In the genomic region with DNA sequence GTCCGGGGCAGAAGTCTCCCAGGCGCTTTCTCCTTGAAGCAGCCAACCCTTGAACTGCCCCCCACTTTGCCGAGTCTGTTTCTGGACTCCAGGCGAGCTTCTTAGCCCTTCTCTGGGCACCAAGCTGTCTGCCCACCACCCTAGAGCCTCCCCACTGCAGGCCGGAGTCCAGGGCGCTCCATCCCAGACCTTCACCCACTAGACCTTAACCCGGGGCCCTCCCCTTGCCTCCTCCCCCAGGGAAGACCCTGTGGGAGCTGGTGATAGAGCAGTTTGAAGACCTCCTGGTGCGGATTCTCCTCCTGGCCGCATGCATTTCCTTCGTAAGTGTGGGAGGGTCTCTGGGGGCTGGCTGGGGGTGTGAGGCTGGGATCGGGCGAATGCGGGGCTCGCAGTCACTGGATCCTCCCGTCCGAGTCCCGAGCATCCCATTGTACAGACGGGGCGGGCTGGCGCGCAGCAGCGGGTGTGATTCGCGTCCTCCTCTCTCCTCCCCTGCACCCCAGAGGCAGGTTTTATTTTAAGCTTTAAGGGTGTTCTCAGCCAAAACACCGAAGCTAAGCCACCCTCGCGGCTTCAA, we compare ENCODE assay signal across 9 cellular contexts. TPM values are rescaled to one million over a fixed set of nuclear protein-coding genes. Genes with fewer than 3 reads are reported as not detected.
A peak's percentile ranks its signal among the peaks of the same experiment; 100 is the strongest.
DNase-seq lines count a peak whose midpoint lies in the region; ATAC-seq and TF ChIP-seq lines count a peak whose summit lies in the region.
"Had no signal": no experiment of that assay in that cellular context is flagged by ENCODE, and none has a peak within 500 bp of the region (broad histone marks: within the 10 kb centered on the region; RNA-seq: fewer than 3 reads in every experiment).

No MANE protein-coding gene starts in this region.

- 2 to 8% methylated on average over 9 to 11 of the region's 27 CpGs for WGBS in esophagus squamous epithelium, 2 donors

- H3K27ac Mint-ChIP-seq in GM23338 = peak overlapping the region; percentile 93
- peak overlapping the region; percentile 65 for H3K27ac Mint-ChIP-seq in osteocyte (ENCODE audit: unreplicated experiment)

- H3F3A ChIP-seq in GM23338 (replicated peaks; ENCODE audit: low read depth) (peaks cover 12% of the 10 kb centered on the region), PC-9 (ENCODE audit: insufficient read depth, low read depth) (peaks cover 13% of the 10 kb centered on the region; the same call in 1 of the 2 replicates)

- H4K20me1 ChIP-seq in GM23338 (replicated peaks; ENCODE audit: insufficient read depth) = no peaks in the 10 kb centered on the region; the same call in 1 of the 2 replicates
- no peaks in the 10 kb centered on the region for H4K20me1 ChIP-seq in PC-9 (ENCODE audit: insufficient read depth)

- ATAC-seq in GM23338 (peak; percentile 18), HG03280 (IDR thresholded peaks at IDR 0.05; ENCODE audit: unreplicated experiment) (no peak)

- peak overlapping the region; percentile 92 for H3K4me3 Mint-ChIP-seq in GM23338
- peak overlapping the region; percentile 82 for H3K4me3 Mint-ChIP-seq in osteocyte (ENCODE audit: unreplicated experiment)

- no peaks in the 10 kb centered on the region for H3K9me2 ChIP-seq in GM23338 (ENCODE audit: insufficient read depth)
- H3K9me2 ChIP-seq in PC-9 (ENCODE audit: insufficient read depth) = no peaks in the 10 kb centered on the region

- BruUV-seq in PC-9 (replicated peaks; lab: Mats Ljungman, UMichigan) = TSS peak; percentile 67

- intact Hi-C loops in PC-9 (cut with micrococcal nuclease; ENCODE audit: unreplicated experiment) (loop anchor here (5.0 kb wide), 1 partner anchor 68 kb away; no protein-coding TSS in a partner anchor), esophagus squamous epithelium (cut with DNase I) (no loop called here)

- no peaks in the 10 kb centered on the region for H3K36me3 ChIP-seq in GM23338 (ENCODE audit: insufficient read depth)
- no peaks in the 10 kb centered on the region for H3K36me3 ChIP-seq in PC-9 (ENCODE audit: low read depth)
- H3K36me3 ChIP-seq in esophagus squamous epithelium = peaks cover 0 to 5% (median 0%) of the 10 kb centered on the region in 3 donors

- H3K79me2 ChIP-seq in GM23338 (replicated peaks; ENCODE audit: insufficient read depth) (no peaks in the 10 kb centered on the region), PC-9 (ENCODE audit: low read depth) (no peaks in the 10 kb centered on the region)

- H3K36me3 Mint-ChIP-seq in GM23338 (ENCODE audit: low read depth) = peaks cover 8% of the 10 kb centered on the region; the same call in 2 of the 3 replicates
- peaks cover 1% of the 10 kb centered on the region for H3K36me3 Mint-ChIP-seq in osteocyte (ENCODE audit: unreplicated experiment)

- H3K9me3 ChIP-seq in PC-9 (ENCODE audit: insufficient read depth, low read depth) = no peaks in the 10 kb centered on the region
- no peaks in the 10 kb centered on the region for H3K9me3 ChIP-seq in esophagus squamous epithelium

- no peaks in the 10 kb centered on the region; the same call in 1 of the 3 replicates for H3K9me3 Mint-ChIP-seq in GM23338
- H3K9me3 Mint-ChIP-seq in osteocyte (ENCODE audit: unreplicated experiment) = no peaks in the 10 kb centered on the region

- peak overlapping the region; percentile 69 for H3K4me3 ChIP-seq in GM12864 (ENCODE audit: low read depth, low read length)
- H3K4me3 ChIP-seq in GM23338 = peak overlapping the region; percentile 91
- H3K4me3 ChIP-seq in PC-9 = peak overlapping the region; percentile 71
- peak overlapping the region; percentile 56 to 75 (median 66) for H3K4me3 ChIP-seq in esophagus squamous epithelium

- TF ChIP-seq CTCF in GM12864 (IDR thresholded peaks at IDR 0.05; ENCODE audit: low read depth, low read length, missing control alignments) (no peak), GM23338 (conservative IDR thresholded peaks at IDR 0.05; ENCODE audit: low read depth in 2 of 2) (no peak), PC-9 (conservative IDR thresholded peaks at IDR 0.05) (no peak), esophagus squamous epithelium (IDR thresholded peaks at IDR 0.05) (no peak), osteocyte (IDR thresholded peaks at IDR 0.05) (no peak)

- POLR2A ChIA-PET in PC-9 (lab: Charles Lee; ENCODE audit: unreplicated experiment) = interaction anchor here (0.6 kb wide), 1 partner anchor 55 kb away, joined by 6 read pairs; no protein-coding TSS in a partner anchor

- CTCF ChIA-PET in PC-9 (lab: Charles Lee) = interaction anchor here (0.5 to 0.7 kb wide), 3 partner anchors 16 to 68 kb away, joined by 3 to 4 read pairs (median 4); no protein-coding TSS in a partner anchor

- H3K4me1 Mint-ChIP-seq in GM23338 (peaks cover 61% of the 10 kb centered on the region), osteocyte (ENCODE audit: unreplicated experiment) (peaks cover 14% of the 10 kb centered on the region)

- no peak for TF ChIP-seq POLR2A in esophagus squamous epithelium (IDR thresholded peaks at IDR 0.05)

- H2AFZ ChIP-seq in GM23338 (peak overlapping the region; percentile 84), PC-9 (peak overlapping the region; percentile 88)

- H3K4me1 ChIP-seq in GM23338 (ENCODE audit: insufficient read depth) (peaks cover 36% of the 10 kb centered on the region), PC-9 (replicated peaks; ENCODE audit: insufficient read depth) (peaks cover 6% of the 10 kb centered on the region; the same call in 1 of the 2 replicates), esophagus squamous epithelium (peaks cover 12 to 28% (median 16%) of the 10 kb centered on the region in 3 donors)

- H3K27ac ChIP-seq in GM23338 (ENCODE audit: low read depth) (peak overlapping the region; percentile 63; the same call in 1 of the 2 replicates), PC-9 (no peak overlapping the region), esophagus squamous epithelium (peak overlapping the region in 2 of 4 donors; percentile 39 to 59)

- DNase-seq in GM12864 (ENCODE audit: low read depth) (no peak), GM23338 (ENCODE audit: low spot score) (no peak), PC-9 (no peak), esophagus squamous epithelium (lab: John Stamatoyannopoulos, UW) (no peak), osteocyte (ENCODE audit: extremely low spot score, unreplicated experiment) (no peak), cerebellar nuclear complex (lab: John Stamatoyannopoulos, UW) (no peak), DMS79 (lab: John Stamatoyannopoulos, UW) (no peak)

- peak overlapping the region; percentile 99 for H3K4me2 ChIP-seq in GM23338
- H3K4me2 ChIP-seq in PC-9 = peak overlapping the region; percentile 98

- H3K27me3 Mint-ChIP-seq in GM23338 (ENCODE audit: insufficient read depth, low read depth, poor library complexity) (peaks cover 33% of the 10 kb centered on the region), osteocyte (ENCODE audit: unreplicated experiment) (no peaks in the 10 kb centered on the region)

- H3K27me3 ChIP-seq in GM23338 (ENCODE audit: insufficient read depth) (peaks cover 22% of the 10 kb centered on the region; the same call in 1 of the 2 replicates), PC-9 (ENCODE audit: insufficient read depth, low read depth) (no peaks in the 10 kb centered on the region), esophagus squamous epithelium (peaks cover 0 to 43% (median 0%) of the 10 kb centered on the region in 4 donors)

TF ChIP-seq in GM23338, 12 proteins besides CTCF, POLR2A, EP300 and RAD21:
- no peak for TF ChIP-seq JUNB (IDR thresholded peaks at IDR 0.05; ENCODE audit: unreplicated experiment)
- TF ChIP-seq EZH2phosphoT487 (IDR thresholded peaks at IDR 0.05; ENCODE audit: unreplicated experiment) = no peak
- no peak for TF ChIP-seq ZNF331 (CRISPR knock-in tag; IDR thresholded peaks at IDR 0.05; ENCODE audit: low read depth)
- TF ChIP-seq ZNF114 (CRISPR knock-in tag; IDR thresholded peaks at IDR 0.05) = no peak

RNA-seq across cellular contexts. Expression of a gene that starts 1.1 kb away (rescaled TPM):
- total RNA-seq in GM23338 (2014; rRNA removed; shearing (Covaris generic)) = 0.08 and 0.73 TPM in 2 replicates
- 3.2 and 4.0 TPM in 2 replicates for polyA plus RNA-seq in GM23338 (2016; fragmentation: Nextera tagmentation; extraction: Ambion mirVana)
- total RNA-seq in PC-9 (2021) (8.3 and 10.7 TPM in 2 replicates), esophagus squamous epithelium (under 1 TPM in 2 of 4 donors, not detected in 2; 0.19 to 0.26 TPM), osteocyte (0.42 and 0.64 TPM in 2 replicates)

RNA-seq across cellular contexts. Expression of a gene that starts 15.7 kb away (rescaled TPM):
- total RNA-seq in GM23338 (2014; rRNA removed; shearing (Covaris generic)) = 17.2 and 27.5 TPM in 2 replicates
- polyA plus RNA-seq in GM23338 (2016; fragmentation: Nextera tagmentation; extraction: Ambion mirVana) = 12.2 and 13.6 TPM in 2 replicates
- total RNA-seq in PC-9 (2021) = 105 and 110 TPM in 2 replicates
- total RNA-seq in esophagus squamous epithelium = 10 to 100 TPM; 11.0 to 28.2 (median 18.8) TPM
- 57.9 and 60.7 TPM in 2 replicates for total RNA-seq in osteocyte

RNA-seq across cellular contexts. Expression of a gene that starts 33.2 kb away (rescaled TPM):
- 162 and 192 TPM in 2 replicates for total RNA-seq in GM23338 (2014; rRNA removed; shearing (Covaris generic))
- polyA plus RNA-seq in GM23338 (2016; fragmentation: Nextera tagmentation; extraction: Ambion mirVana) = 246 and 248 TPM in 2 replicates
- total RNA-seq in PC-9 (2021) (342 and 448 TPM in 2 replicates), esophagus squamous epithelium (100 to 1,000 TPM; 105 to 143 (median 121) TPM), osteocyte (122 and 132 TPM in 2 replicates)

RNA-seq across cellular contexts. Expression of a gene that starts 45.7 kb away (rescaled TPM):
- total RNA-seq in GM23338 (2014; rRNA removed; shearing (Covaris generic)) = 25.2 and 27.2 TPM in 2 replicates
- 11.8 and 13.0 TPM in 2 replicates for polyA plus RNA-seq in GM23338 (2016; fragmentation: Nextera tagmentation; extraction: Ambion mirVana)
- total RNA-seq in PC-9 (2021) (48.5 and 70.5 TPM in 2 replicates), esophagus squamous epithelium (10 to 100 TPM; 28.7 to 47.2 (median 37.2) TPM), osteocyte (19.3 and 20.0 TPM in 2 replicates)

RNA-seq across cellular contexts. Expression of a gene that starts 52.4 kb away (rescaled TPM):
- total RNA-seq in GM23338 (2014; rRNA removed; shearing (Covaris generic)) = 0.83 TPM in 1 of 2 replicates, not detected in the other
- polyA plus RNA-seq in GM23338 (2016; fragmentation: Nextera tagmentation; extraction: Ambion mirVana) = 1.9 and 2.3 TPM in 2 replicates
- total RNA-seq in PC-9 (2021) = not detected in 2 replicates
- total RNA-seq in esophagus squamous epithelium = under 1 TPM in 2 of 4 donors, not detected in 2; 0.19 to 0.42 TPM
- total RNA-seq in osteocyte = not detected in 2 replicates
- total RNA-seq: T-helper 2 cell treated with Interferon-gamma antibody and Interleukin-4, amounts not matched to agents 100 ng/mL and 5 ng/mL, for 36 hours had no signal
